In the genomic region with DNA sequence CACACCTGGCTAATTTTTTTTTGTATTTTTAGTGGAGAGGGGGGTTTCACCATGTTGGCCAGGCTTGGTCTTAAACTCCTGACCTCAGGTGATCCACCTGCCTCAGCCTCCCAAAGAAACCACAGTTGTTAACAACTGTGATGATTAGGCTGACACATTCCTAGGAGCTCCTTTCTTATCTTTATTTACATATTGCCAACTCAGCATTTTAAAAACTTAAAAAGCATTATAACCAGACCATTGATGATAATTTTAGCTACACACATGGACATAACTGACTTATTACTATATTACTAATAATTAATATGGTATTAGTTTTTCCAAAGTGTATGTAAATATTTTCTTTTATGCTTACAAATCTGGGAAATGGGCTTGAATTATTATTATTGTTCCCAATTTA, we compare ENCODE assay signal across 23 cellular contexts.
A peak's percentile ranks its signal among the peaks of the same experiment; 100 is the strongest.
DNase-seq lines count a peak whose midpoint lies in the region; ATAC-seq, FAIRE-seq and TF ChIP-seq lines count a peak whose summit lies in the region.
"Had no signal": no experiment of that assay in that cellular context is flagged by ENCODE, and none has a peak within 500 bp of the region (broad histone marks: within the 10 kb centered on the region; RNA-seq: fewer than 3 reads in every experiment).

No MANE protein-coding gene starts in this region.

- H3K4me1 ChIP-seq in HepG2 (ENCODE audit: insufficient read depth, low read length) (no peaks in the 10 kb centered on the region), right lobe of liver (peaks cover 0 to 19% (median 6%) of the 10 kb centered on the region in 4 donors), K562 (replicated peaks in 1 of 2; ENCODE audit: control insufficient read depth in 2 of 2, insufficient read depth in 2 of 2, low read length in 2 of 2) (no peaks in the 10 kb centered on the region), left lung (no peaks in the 10 kb centered on the region)
- H3K4me1 ChIP-seq: BLaER1 had no signal

- H3K27ac ChIP-seq in HepG2 (ENCODE audit: extremely low read length, insufficient read depth, low read length) (no peak overlapping the region), right lobe of liver (no peak overlapping the region), K562 (ENCODE audit: extremely low read depth, low read depth, low read length) (no peak overlapping the region), left lung (no peak overlapping the region)
- H3K27ac ChIP-seq: 22Rv1, BLaER1 had no signal

- TF ChIP-seq CTCF in HepG2 (CRISPR knock-in tag; IDR thresholded peaks at IDR 0.05) (no peak), right lobe of liver (IDR thresholded peaks at IDR 0.05) (no peak), K562 (IDR thresholded peaks at IDR 0.05 in 2 of 3, conservative IDR thresholded peaks at IDR 0.05 in 1 of 3; ENCODE audit: insufficient read depth in 2 of 3, low read depth in 1 of 3, low read length in 3 of 3) (no peak), left lung (IDR thresholded peaks at IDR 0.05) (no peak)

- ATAC-seq in HepG2, result no peak
- no peak for ATAC-seq in right lobe of liver
- no peak for ATAC-seq in K562
- no peak for ATAC-seq in left lung
- ATAC-seq: GM12878 had no signal

- no peak for FAIRE-seq in HepG2 (lab: Jason Lieb, UNC)
- no peak for FAIRE-seq in K562 (lab: Jason Lieb, UNC)
- FAIRE-seq: GM12878, GM12892, GM18507 had no signal

- no peaks in the 10 kb centered on the region for H3K9me3 ChIP-seq in HepG2 (ENCODE audit: low read length)
- H3K9me3 ChIP-seq in right lobe of liver, result no peaks in the 10 kb centered on the region
- H3K9me3 ChIP-seq in K562 (replicated peaks; ENCODE audit: control insufficient read depth, insufficient read depth, low read depth, low read length), result no peaks in the 10 kb centered on the region
- H3K9me3 ChIP-seq in left lung, result no peaks in the 10 kb centered on the region
- H3K9me3 ChIP-seq: BE2C, BLaER1 had no signal

- H3K9me1 ChIP-seq in K562 (ENCODE audit: control insufficient read depth, insufficient read depth, low read length), result no peaks in the 10 kb centered on the region

- no peak overlapping the region for H3K4me2 ChIP-seq in HepG2 (ENCODE audit: low read depth, low read length)
- H3K4me2 ChIP-seq in K562 (ENCODE audit: insufficient read depth, low read length), result no peak overlapping the region
- H3K4me2 ChIP-seq: BLaER1 had no signal

- TF ChIP-seq RAD21 in HepG2 (CRISPR knock-in tag; IDR thresholded peaks at IDR 0.05), result no peak
- TF ChIP-seq RAD21 in K562 (CRISPR knock-in tag; conservative IDR thresholded peaks at IDR 0.05 in 1 of 2, IDR thresholded peaks at IDR 0.05 in 1 of 2), result no peak

- H4K20me1 ChIP-seq in HepG2 (ENCODE audit: insufficient read depth, low read length) (no peaks in the 10 kb centered on the region), K562 (replicated peaks; ENCODE audit: control insufficient read depth, insufficient read depth, low read length) (no peaks in the 10 kb centered on the region)
- H4K20me1 ChIP-seq: BLaER1 had no signal

- H3K36me3 ChIP-seq in HepG2 (replicated peaks in 1 of 2; ENCODE audit: control insufficient read depth in 1 of 2, insufficient read depth in 2 of 2, low read length in 2 of 2) (no peaks in the 10 kb centered on the region), right lobe of liver (no peaks in the 10 kb centered on the region), K562 (ENCODE audit: control insufficient read depth, insufficient read depth, low read length) (no peaks in the 10 kb centered on the region), left lung (no peaks in the 10 kb centered on the region)
- H3K36me3 ChIP-seq: BE2C, BLaER1 had no signal

- no peaks in the 10 kb centered on the region for H3K79me2 ChIP-seq in HepG2 (ENCODE audit: insufficient read depth, low read length)
- H3K79me2 ChIP-seq in K562 (ENCODE audit: control insufficient read depth, insufficient read depth, low read length), result no peaks in the 10 kb centered on the region

- TF ChIP-seq EP300 in HepG2 (IDR thresholded peaks at IDR 0.05; ENCODE audit: low read depth in 2 of 2, low read length in 2 of 2), result no peak
- TF ChIP-seq EP300 in HepG2 (CRISPR knock-in tag; IDR thresholded peaks at IDR 0.05; ENCODE audit: borderline replicate concordance), result no peak
- no peak for TF ChIP-seq EP300 in K562 (IDR thresholded peaks at IDR 0.05; ENCODE audit: low read length)

- H3K4me3 ChIP-seq in HepG2 (replicated peaks in 1 of 3; ENCODE audit: insufficient read depth in 1 of 3, low read depth in 2 of 3, low read length in 3 of 3) (no peak overlapping the region), right lobe of liver (no peak overlapping the region), K562 (no peak overlapping the region), left lung (no peak overlapping the region)
- H3K4me3 ChIP-seq: BLaER1, GM12878 had no signal

- intact Hi-C loops in HepG2 (cut with micrococcal nuclease; ENCODE audit: unreplicated experiment), result no loop called here
- intact Hi-C loops in right lobe of liver (cut with DNase I), result no loop called here
- intact Hi-C loops in K562 (cut with micrococcal nuclease), result no loop called here
- intact Hi-C loops in left lung (cut with DNase I), result no loop called here

- DNase-seq in HepG2 (ENCODE audit: low spot score) (no peak), right lobe of liver (no peak), K562 (ENCODE audit: extremely low read depth in 1 of 4, low spot score in 3 of 4) (no peak), left lung (no peak), NCI-H2171 treated with DMSO at 0.1 percent for 48 hours (lab: John Stamatoyannopoulos, UW) (no peak)
- DNase-seq: ACHN; C1 segment of cervical spinal cord; CD4-positive, alpha-beta memory T cell; CD4-positive, CD25-positive, alpha-beta regulatory T cell; CD8-positive, alpha-beta memory T cell; COR-L47; DMS 273 treated with DMSO at 0.1 percent for 48 hours; DMS153; DMS79; DND-41; EL; GDM1 had no signal

- TF ChIP-seq POLR2A in HepG2 (IDR thresholded peaks at IDR 0.05; ENCODE audit: insufficient read depth in 1 of 2, low read depth in 2 of 2, low read length in 2 of 2) (no peak), right lobe of liver (IDR thresholded peaks at IDR 0.05) (no peak), K562 (conservative IDR thresholded peaks at IDR 0.05) (no peak)

- POLR2A ChIA-PET in HepG2 (lab: Yijun Ruan, JAX), result no interaction called here
- POLR2A ChIA-PET in K562 (lab: Yijun Ruan, JAX), result interaction anchor here (0.6 to 1.1 kb wide), 2 partner anchors 8 to 965 kb away, joined by 3 to 4 read pairs; no protein-coding TSS in a partner anchor

- H3K9ac ChIP-seq in HepG2 (ENCODE audit: insufficient read depth, low read depth, low read length) (no peak overlapping the region), K562 (ENCODE audit: insufficient read depth in 1 of 2, low read depth in 2 of 2, low read length in 2 of 2) (no peak overlapping the region)
- H3K9ac ChIP-seq: BLaER1 had no signal

- CTCF ChIA-PET in HepG2 (lab: Yijun Ruan, JAX; ENCODE audit: low intra/inter-chr PET ratio, low total read pairs), result no interaction called here
- CTCF ChIA-PET in K562 (lab: Yijun Ruan, JAX; ENCODE audit: low intra/inter-chr PET ratio), result no interaction called here

- in situ Hi-C loops in HepG2 (cut with HindIII; ENCODE audit: extremely low pct_ligation_motif_present, low pct_unique_long_range_greater_than_20kb), result no loop called here
- in situ Hi-C loops in K562 (cut with MboI), result no loop called here

- H2AFZ ChIP-seq in HepG2 (ENCODE audit: low read length) (no peak overlapping the region), K562 (ENCODE audit: low read depth, low read length) (no peak overlapping the region)

- BruUV-seq in HepG2 (replicated peaks; lab: Mats Ljungman, UMichigan), result no TSS peak
- BruUV-seq in K562 (replicated peaks; lab: Mats Ljungman, UMichigan), result no TSS peak

- H3K27me3 ChIP-seq in HepG2 (ENCODE audit: control insufficient read depth in 1 of 2, insufficient read depth in 2 of 2, low read length in 2 of 2) (no peaks in the 10 kb centered on the region), right lobe of liver (peaks cover 0 to 21% of the 10 kb centered on the region in 2 donors), K562 (ENCODE audit: control insufficient read depth in 2 of 2, insufficient read depth in 2 of 2, low read length in 2 of 2) (no peaks in the 10 kb centered on the region), left lung (no peaks in the 10 kb centered on the region)
- H3K27me3 ChIP-seq: BLaER1 had no signal

TF ChIP-seq in HepG2, 621 proteins besides CTCF, POLR2A, EP300 and RAD21 (continues in another document):
- TF ChIP-seq SIN3B (IDR thresholded peaks at IDR 0.05; ENCODE audit: low read length) (no peak), MAFF (IDR thresholded peaks at IDR 0.05; ENCODE audit: low read depth, low read length) (peak; percentile 96), ZEB1 (IDR thresholded peaks at IDR 0.05; ENCODE audit: insufficient replicate concordance, low read depth) (no peak)

TF ChIP-seq in K562, 482 proteins besides CTCF, POLR2A, EP300 and RAD21:
- TF ChIP-seq RBM15 (IDR thresholded peaks at IDR 0.05; ENCODE audit: insufficient read depth, low read length) (no peak), MAFG (tag; conservative IDR thresholded peaks at IDR 0.05) (peak; percentile 90), MAFK (IDR thresholded peaks at IDR 0.05; ENCODE audit: low read length) (peak; percentile 96), TRIM24 (IDR thresholded peaks at IDR 0.05) (no peak), GATAD2A (IDR thresholded peaks at IDR 0.05) (no peak), BRCA1 (IDR thresholded peaks at IDR 0.05) (no peak), BRCA1 (CRISPR knock-in tag; IDR thresholded peaks at IDR 0.05) (no peak), TFAP4 (CRISPR knock-in tag; IDR thresholded peaks at IDR 0.05; ENCODE audit: borderline replicate concordance) (no peak), MAFF (IDR thresholded peaks at IDR 0.05; ENCODE audit: low read length) (peak; percentile 93), ZNF316 (IDR thresholded peaks at IDR 0.05) (peak; percentile 92), ZEB2 (IDR thresholded peaks at IDR 0.05) (no peak), C11orf30 (IDR thresholded peaks at IDR 0.05; ENCODE audit: low read depth) (peak; percentile 87)

Comparison
In these comparisons a context has a peak if more than half of its experiments do, and no peak if none do; other contexts are left out.
1. Of the 241 proteins assayed by ChIP-seq in both HepG2 and K562: peak only in HepG2: none; only in K562: MAFG; in both: MAFF and MAFK; in neither: 238.